In the genomic region with DNA sequence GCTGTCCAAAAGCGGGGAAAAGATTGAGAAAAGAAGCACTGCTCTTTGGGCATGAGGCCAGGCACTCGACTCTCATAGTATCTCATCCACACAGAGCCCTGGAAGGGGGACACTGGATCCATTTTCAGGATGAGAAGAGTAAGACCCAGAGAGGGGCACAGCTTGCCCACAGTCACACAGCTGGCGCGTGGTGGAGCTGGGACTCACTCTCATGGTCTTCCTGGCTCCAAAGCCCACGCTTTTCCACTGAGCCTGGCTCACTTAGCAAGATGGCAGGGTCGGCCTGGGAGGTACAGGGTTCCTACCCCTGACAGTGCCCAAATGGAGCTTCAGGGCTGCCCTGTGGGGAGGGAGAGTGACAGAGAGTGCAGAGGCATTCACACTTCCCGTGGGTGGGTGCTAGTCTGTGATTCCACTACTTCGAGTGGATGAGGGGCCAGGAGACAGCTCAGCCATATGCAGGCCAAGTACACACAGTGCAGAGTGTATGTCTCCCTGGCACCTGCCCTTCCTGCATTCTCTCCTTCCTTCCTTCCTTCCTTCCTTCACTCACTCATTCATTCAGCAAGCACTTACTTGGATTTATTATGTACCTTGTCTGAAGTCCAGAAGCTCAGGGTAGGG, we compare ENCODE assay signal across 1 cellular context.
TF ChIP-seq lines count a peak whose summit lies in the region.

No MANE protein-coding gene starts in this region.

TF ChIP-seq in SK-N-SH treated with all-trans-retinoic acid at 6 μM for 48 hours, 23 proteins besides CTCF, POLR2A, EP300 and RAD21 (continued from another document):
- TF ChIP-seq, protein P1, sequence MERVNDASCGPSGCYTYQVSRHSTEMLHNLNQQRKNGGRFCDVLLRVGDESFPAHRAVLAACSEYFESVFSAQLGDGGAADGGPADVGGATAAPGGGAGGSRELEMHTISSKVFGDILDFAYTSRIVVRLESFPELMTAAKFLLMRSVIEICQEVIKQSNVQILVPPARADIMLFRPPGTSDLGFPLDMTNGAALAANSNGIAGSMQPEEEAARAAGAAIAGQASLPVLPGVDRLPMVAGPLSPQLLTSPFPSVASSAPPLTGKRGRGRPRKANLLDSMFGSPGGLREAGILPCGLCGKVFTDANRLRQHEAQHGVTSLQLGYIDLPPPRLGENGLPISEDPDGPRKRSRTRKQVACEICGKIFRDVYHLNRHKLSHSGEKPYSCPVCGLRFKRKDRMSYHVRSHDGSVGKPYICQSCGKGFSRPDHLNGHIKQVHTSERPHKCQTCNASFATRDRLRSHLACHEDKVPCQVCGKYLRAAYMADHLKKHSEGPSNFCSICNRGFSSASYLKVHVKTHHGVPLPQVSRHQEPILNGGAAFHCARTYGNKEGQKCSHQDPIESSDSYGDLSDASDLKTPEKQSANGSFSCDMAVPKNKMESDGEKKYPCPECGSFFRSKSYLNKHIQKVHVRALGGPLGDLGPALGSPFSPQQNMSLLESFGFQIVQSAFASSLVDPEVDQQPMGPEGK (CRISPR knock-in tag; IDR thresholded peaks at IDR 0.05; ENCODE audit: borderline replicate concordance): no peak
- TF ChIP-seq, protein P2, sequence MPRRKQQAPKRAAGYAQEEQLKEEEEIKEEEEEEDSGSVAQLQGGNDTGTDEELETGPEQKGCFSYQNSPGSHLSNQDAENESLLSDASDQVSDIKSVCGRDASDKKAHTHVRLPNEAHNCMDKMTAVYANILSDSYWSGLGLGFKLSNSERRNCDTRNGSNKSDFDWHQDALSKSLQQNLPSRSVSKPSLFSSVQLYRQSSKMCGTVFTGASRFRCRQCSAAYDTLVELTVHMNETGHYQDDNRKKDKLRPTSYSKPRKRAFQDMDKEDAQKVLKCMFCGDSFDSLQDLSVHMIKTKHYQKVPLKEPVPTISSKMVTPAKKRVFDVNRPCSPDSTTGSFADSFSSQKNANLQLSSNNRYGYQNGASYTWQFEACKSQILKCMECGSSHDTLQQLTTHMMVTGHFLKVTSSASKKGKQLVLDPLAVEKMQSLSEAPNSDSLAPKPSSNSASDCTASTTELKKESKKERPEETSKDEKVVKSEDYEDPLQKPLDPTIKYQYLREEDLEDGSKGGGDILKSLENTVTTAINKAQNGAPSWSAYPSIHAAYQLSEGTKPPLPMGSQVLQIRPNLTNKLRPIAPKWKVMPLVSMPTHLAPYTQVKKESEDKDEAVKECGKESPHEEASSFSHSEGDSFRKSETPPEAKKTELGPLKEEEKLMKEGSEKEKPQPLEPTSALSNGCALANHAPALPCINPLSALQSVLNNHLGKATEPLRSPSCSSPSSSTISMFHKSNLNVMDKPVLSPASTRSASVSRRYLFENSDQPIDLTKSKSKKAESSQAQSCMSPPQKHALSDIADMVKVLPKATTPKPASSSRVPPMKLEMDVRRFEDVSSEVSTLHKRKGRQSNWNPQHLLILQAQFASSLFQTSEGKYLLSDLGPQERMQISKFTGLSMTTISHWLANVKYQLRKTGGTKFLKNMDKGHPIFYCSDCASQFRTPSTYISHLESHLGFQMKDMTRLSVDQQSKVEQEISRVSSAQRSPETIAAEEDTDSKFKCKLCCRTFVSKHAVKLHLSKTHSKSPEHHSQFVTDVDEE (CRISPR knock-in tag; IDR thresholded peaks at IDR 0.05): no peak
- TF ChIP-seq, protein P3, sequence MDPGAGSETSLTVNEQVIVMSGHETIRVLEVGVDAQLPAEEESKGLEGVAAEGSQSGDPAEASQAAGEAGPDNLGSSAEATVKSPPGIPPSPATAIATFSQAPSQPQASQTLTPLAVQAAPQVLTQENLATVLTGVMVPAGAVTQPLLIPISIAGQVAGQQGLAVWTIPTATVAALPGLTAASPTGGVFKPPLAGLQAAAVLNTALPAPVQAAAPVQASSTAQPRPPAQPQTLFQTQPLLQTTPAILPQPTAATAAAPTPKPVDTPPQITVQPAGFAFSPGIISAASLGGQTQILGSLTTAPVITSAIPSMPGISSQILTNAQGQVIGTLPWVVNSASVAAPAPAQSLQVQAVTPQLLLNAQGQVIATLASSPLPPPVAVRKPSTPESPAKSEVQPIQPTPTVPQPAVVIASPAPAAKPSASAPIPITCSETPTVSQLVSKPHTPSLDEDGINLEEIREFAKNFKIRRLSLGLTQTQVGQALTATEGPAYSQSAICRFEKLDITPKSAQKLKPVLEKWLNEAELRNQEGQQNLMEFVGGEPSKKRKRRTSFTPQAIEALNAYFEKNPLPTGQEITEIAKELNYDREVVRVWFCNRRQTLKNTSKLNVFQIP (CRISPR knock-in tag; IDR thresholded peaks at IDR 0.05; ENCODE audit: borderline replicate concordance, low read depth): no peak
- no peak for TF ChIP-seq TOX (CRISPR knock-in tag; IDR thresholded peaks at IDR 0.05; ENCODE audit: borderline replicate concordance)
